ENCODE assay signal across 2 cellular contexts in the genomic region with DNA sequence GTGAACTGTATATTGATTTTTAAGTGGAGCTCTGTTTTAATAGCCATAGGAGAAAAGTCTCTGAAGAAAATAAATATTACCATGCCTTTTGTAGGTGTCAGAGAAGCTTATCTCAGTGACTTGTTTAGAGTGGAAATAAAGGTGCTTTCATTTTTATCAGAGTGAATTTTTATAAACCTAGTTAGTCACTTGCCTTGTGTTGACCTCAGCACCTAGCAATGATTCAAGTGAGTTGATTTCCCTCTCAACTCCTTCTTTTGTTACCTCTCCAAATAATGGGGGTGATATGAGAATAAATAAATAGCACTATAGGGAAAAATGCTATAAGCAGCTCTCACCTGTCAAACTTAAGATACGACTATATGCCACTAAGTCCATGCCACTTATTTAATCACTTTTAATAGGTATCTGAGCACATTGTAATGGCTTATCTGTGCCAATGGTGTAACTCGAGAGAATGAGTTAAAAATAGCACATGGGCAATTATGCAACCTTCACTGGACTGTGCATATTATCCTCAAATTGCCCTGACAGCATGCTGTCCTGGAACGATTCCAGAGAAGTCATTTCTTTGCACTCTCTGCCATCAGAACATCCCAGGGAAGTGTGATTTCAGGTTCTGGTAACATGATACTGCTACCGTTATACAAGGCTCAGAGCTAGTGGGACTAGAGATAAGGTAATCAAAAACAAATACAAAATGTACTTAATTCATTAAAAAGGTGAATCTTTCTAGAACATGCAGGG.
TF ChIP-seq lines count a peak whose summit lies in the region.

No MANE protein-coding gene starts in this region.

TF ChIP-seq in liver, 16 proteins besides CTCF, POLR2A, EP300 and RAD21 (continued from another document):
- TF ChIP-seq, protein P1, sequence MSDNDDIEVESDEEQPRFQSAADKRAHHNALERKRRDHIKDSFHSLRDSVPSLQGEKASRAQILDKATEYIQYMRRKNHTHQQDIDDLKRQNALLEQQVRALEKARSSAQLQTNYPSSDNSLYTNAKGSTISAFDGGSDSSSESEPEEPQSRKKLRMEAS (IDR thresholded peaks at IDR 0.05) = peak; percentile 94
- no peak for TF ChIP-seq NR2F2 (IDR thresholded peaks at IDR 0.05)
- TF ChIP-seq YY1 (IDR thresholded peaks at IDR 0.05) = peak; percentile 72
- peak; percentile 23 to 60 for TF ChIP-seq JUND (IDR thresholded peaks at IDR 0.05)
- TF ChIP-seq SP1 (IDR thresholded peaks at IDR 0.05) = peak; percentile 63
- no peak for TF ChIP-seq REST (IDR thresholded peaks at IDR 0.05)
- peak; percentile 84 to 90 for TF ChIP-seq RXRA (IDR thresholded peaks at IDR 0.05)
- TF ChIP-seq GABPA (IDR thresholded peaks at IDR 0.05 in 1 of 2, conservative IDR thresholded peaks at IDR 0.05 in 1 of 2) = no peak
- no peak for TF ChIP-seq TAF1 (conservative IDR thresholded peaks at IDR 0.05)
- no peak for TF ChIP-seq EGR1 (IDR thresholded peaks at IDR 0.05; ENCODE audit: low read depth in 2 of 2)
- peak; percentile 68 to 79 for TF ChIP-seq HNF4A (conservative IDR thresholded peaks at IDR 0.05)
- TF ChIP-seq FOXA2 (IDR thresholded peaks at IDR 0.05) = peak; percentile 29
- TF ChIP-seq, protein P2, sequence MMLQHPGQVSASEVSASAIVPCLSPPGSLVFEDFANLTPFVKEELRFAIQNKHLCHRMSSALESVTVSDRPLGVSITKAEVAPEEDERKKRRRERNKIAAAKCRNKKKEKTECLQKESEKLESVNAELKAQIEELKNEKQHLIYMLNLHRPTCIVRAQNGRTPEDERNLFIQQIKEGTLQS (IDR thresholded peaks at IDR 0.05) = peak; percentile 79

TF ChIP-seq in HepG2, 621 proteins besides CTCF, POLR2A, EP300 and RAD21 (continued from another document):
- TF ChIP-seq PAXIP1 (CRISPR knock-in tag; conservative IDR thresholded peaks at IDR 0.05) (no peak), JDP2 (CRISPR knock-in tag; IDR thresholded peaks at IDR 0.05; ENCODE audit: borderline replicate concordance) (no peak), AKAP8 (CRISPR knock-in tag; IDR thresholded peaks at IDR 0.05) (no peak), HBP1 (CRISPR knock-in tag; IDR thresholded peaks at IDR 0.05; ENCODE audit: low read depth) (no peak), TEAD3 (CRISPR knock-in tag; optimal IDR thresholded peaks at IDR 0.05; ENCODE audit: borderline replicate concordance) (no peak), ARID3A (IDR thresholded peaks at IDR 0.05; ENCODE audit: low read depth, low read length) (no peak), SIN3A (IDR thresholded peaks at IDR 0.05; ENCODE audit: borderline replicate concordance, low read depth, low read length) (no peak), ZBTB3 (CRISPR knock-in tag; IDR thresholded peaks at IDR 0.05; ENCODE audit: borderline replicate concordance, low read depth) (no peak), ZNF484 (CRISPR knock-in tag; IDR thresholded peaks at IDR 0.05; ENCODE audit: borderline replicate concordance, low read depth) (no peak), POGZ (CRISPR knock-in tag; IDR thresholded peaks at IDR 0.05) (no peak), ZSCAN21 (CRISPR knock-in tag; IDR thresholded peaks at IDR 0.05; ENCODE audit: borderline replicate concordance) (no peak)
- TF ChIP-seq, protein P3, sequence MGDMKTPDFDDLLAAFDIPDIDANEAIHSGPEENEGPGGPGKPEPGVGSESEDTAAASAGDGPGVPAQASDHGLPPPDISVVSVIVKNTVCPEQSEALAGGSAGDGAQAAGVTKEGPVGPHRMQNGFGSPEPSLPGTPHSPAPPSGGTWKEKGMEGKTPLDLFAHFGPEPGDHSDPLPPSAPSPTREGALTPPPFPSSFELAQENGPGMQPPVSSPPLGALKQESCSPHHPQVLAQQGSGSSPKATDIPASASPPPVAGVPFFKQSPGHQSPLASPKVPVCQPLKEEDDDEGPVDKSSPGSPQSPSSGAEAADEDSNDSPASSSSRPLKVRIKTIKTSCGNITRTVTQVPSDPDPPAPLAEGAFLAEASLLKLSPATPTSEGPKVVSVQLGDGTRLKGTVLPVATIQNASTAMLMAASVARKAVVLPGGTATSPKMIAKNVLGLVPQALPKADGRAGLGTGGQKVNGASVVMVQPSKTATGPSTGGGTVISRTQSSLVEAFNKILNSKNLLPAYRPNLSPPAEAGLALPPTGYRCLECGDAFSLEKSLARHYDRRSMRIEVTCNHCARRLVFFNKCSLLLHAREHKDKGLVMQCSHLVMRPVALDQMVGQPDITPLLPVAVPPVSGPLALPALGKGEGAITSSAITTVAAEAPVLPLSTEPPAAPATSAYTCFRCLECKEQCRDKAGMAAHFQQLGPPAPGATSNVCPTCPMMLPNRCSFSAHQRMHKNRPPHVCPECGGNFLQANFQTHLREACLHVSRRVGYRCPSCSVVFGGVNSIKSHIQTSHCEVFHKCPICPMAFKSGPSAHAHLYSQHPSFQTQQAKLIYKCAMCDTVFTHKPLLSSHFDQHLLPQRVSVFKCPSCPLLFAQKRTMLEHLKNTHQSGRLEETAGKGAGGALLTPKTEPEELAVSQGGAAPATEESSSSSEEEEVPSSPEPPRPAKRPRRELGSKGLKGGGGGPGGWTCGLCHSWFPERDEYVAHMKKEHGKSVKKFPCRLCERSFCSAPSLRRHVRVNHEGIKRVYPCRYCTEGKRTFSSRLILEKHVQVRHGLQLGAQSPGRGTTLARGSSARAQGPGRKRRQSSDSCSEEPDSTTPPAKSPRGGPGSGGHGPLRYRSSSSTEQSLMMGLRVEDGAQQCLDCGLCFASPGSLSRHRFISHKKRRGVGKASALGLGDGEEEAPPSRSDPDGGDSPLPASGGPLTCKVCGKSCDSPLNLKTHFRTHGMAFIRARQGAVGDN (CRISPR knock-in tag; IDR thresholded peaks at IDR 0.05) = no peak
- TF ChIP-seq, protein P4, sequence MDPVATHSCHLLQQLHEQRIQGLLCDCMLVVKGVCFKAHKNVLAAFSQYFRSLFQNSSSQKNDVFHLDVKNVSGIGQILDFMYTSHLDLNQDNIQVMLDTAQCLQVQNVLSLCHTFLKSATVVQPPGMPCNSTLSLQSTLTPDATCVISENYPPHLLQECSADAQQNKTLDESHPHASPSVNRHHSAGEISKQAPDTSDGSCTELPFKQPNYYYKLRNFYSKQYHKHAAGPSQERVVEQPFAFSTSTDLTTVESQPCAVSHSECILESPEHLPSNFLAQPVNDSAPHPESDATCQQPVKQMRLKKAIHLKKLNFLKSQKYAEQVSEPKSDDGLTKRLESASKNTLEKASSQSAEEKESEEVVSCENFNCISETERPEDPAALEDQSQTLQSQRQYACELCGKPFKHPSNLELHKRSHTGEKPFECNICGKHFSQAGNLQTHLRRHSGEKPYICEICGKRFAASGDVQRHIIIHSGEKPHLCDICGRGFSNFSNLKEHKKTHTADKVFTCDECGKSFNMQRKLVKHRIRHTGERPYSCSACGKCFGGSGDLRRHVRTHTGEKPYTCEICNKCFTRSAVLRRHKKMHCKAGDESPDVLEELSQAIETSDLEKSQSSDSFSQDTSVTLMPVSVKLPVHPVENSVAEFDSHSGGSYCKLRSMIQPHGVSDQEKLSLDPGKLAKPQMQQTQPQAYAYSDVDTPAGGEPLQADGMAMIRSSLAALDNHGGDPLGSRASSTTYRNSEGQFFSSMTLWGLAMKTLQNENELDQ (CRISPR knock-in tag; IDR thresholded peaks at IDR 0.05; ENCODE audit: borderline replicate concordance) = no peak
- TF ChIP-seq, protein P5, sequence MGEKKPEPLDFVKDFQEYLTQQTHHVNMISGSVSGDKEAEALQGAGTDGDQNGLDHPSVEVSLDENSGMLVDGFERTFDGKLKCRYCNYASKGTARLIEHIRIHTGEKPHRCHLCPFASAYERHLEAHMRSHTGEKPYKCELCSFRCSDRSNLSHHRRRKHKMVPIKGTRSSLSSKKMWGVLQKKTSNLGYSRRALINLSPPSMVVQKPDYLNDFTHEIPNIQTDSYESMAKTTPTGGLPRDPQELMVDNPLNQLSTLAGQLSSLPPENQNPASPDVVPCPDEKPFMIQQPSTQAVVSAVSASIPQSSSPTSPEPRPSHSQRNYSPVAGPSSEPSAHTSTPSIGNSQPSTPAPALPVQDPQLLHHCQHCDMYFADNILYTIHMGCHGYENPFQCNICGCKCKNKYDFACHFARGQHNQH (CRISPR knock-in tag; IDR thresholded peaks at IDR 0.05) = no peak
